8 cellular contexts compared by ENCODE assay signal in genomic region chr19:1837625-1838105, GRCh38.
DNase-seq lines count a peak whose midpoint lies in the region; ATAC-seq and TF ChIP-seq lines count a peak whose summit lies in the region.

No MANE protein-coding gene starts in this region.

- DNase-seq in D341Med (ENCODE audit: low spot score) (peak; percentile 90), LNCaP clone FGC (ENCODE audit: low read depth) (no peak), fibroblast of peridontal ligament (ENCODE audit: extremely low read depth) (peak; percentile 19), KG1 (lab: John Stamatoyannopoulos, UW) (no peak), NCI-H510A (lab: John Stamatoyannopoulos, UW) (no peak)
- DNase-seq in activated T-cell treated with anti-CD3 and anti-CD28 coated beads, Interleukin-2, amount 50 U/mL, for 1 hour, result peak; percentile 73

- H3K36me3 Mint-ChIP-seq in stimulated activated memory B cell treated with anti-CD40 and anti-IgM and Interleukin-4, amounts not matched to agents 10 μg/mL and 1 μg/mL and 100 μg/mL, for 72 hours, result peaks cover 5% of the 10 kb centered on the region

- no peak overlapping the region for H3K27ac Mint-ChIP-seq in stimulated activated memory B cell treated with anti-CD40 and anti-IgM and Interleukin-4, amounts not matched to agents 10 μg/mL and 1 μg/mL and 100 μg/mL, for 72 hours

- no peaks in the 10 kb centered on the region for H3K27me3 Mint-ChIP-seq in stimulated activated memory B cell treated with anti-CD40 and anti-IgM and Interleukin-4, amounts not matched to agents 10 μg/mL and 1 μg/mL and 100 μg/mL, for 72 hours

- no peak overlapping the region for H3K4me3 ChIP-seq in LNCaP clone FGC (ENCODE audit: low read depth, low read length)
- peak overlapping the region; percentile 32 for H3K4me3 ChIP-seq in rectal smooth muscle tissue (ENCODE audit: low read length)

- no peak overlapping the region for H3K4me3 Mint-ChIP-seq in stimulated activated memory B cell treated with anti-CD40 and anti-IgM and Interleukin-4, amounts not matched to agents 10 μg/mL and 1 μg/mL and 100 μg/mL, for 72 hours

- no peaks in the 10 kb centered on the region for H3K27me3 ChIP-seq in rectal smooth muscle tissue (ENCODE audit: control insufficient read depth, insufficient read depth, low read length)

- peak; percentile 96 for TF ChIP-seq CTCF in LNCaP clone FGC (IDR thresholded peaks at IDR 0.05; ENCODE audit: control insufficient read depth, extremely low read depth, insufficient read depth)

- H3K9ac ChIP-seq in rectal smooth muscle tissue (ENCODE audit: low read length), result no peak overlapping the region

- no peaks in the 10 kb centered on the region for H3K9me3 Mint-ChIP-seq in stimulated activated memory B cell treated with anti-CD40 and anti-IgM and Interleukin-4, amounts not matched to agents 10 μg/mL and 1 μg/mL and 100 μg/mL, for 72 hours

- no peaks in the 10 kb centered on the region for H3K36me3 ChIP-seq in rectal smooth muscle tissue (ENCODE audit: control insufficient read depth, insufficient read depth, low read length)

- ATAC-seq in stimulated activated memory B cell treated with anti-CD40 and anti-IgM and Interleukin-4, amounts not matched to agents 10 μg/mL and 1 μg/mL and 100 μg/mL, for 72 hours, result no peak

- H3K27ac ChIP-seq in rectal smooth muscle tissue (ENCODE audit: low read depth, low read length), result peak overlapping the region; percentile 24

- H3K4me1 ChIP-seq in rectal smooth muscle tissue (ENCODE audit: control insufficient read depth, insufficient read depth, low read length), result no peaks in the 10 kb centered on the region

- peaks cover 53% of the 10 kb centered on the region for H3K4me1 Mint-ChIP-seq in stimulated activated memory B cell treated with anti-CD40 and anti-IgM and Interleukin-4, amounts not matched to agents 10 μg/mL and 1 μg/mL and 100 μg/mL, for 72 hours

Comparison
In these comparisons a context has a peak if more than half of its experiments do, and no peak if none do; other contexts are left out.
1. DNase-seq: peak in D341Med (single experiment), activated T-cell treated with anti-CD3 and anti-CD28 coated beads, Interleukin-2, amount 50 U/mL, for 1 hour (single experiment) and fibroblast of peridontal ligament (single experiment); none in LNCaP clone FGC (single experiment), KG1 (single experiment) and NCI-H510A (single experiment).